Comparison of ENCODE assay signal across 17 cellular contexts in the genomic region with DNA sequence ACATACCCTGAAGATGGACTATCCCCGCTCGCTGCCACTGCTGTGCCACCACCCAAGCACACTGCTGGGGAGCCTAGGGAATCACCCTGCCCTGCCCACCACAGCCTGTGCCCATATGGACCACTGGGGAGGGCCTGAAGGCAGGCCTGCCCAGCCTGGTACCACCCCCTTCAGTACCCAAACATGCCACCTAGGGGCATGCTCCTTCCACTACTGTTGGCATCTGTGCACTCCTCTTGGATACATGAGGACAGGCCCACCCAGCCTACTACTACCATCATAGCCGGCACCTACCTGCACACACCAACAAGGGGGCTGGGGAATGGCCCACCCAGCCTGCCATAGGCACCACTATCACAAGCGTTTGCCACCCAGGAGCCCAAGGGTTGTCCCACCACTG. TPM values are rescaled to one million over a fixed set of nuclear protein-coding genes. Genes with fewer than 3 reads are reported as not detected.
DNase-seq lines count a peak whose midpoint lies in the region; ATAC-seq lines count a peak whose summit lies in the region.
"Had no signal": no experiment of that assay in that cellular context is flagged by ENCODE, and none has a peak within 500 bp of the region (broad histone marks: within the 10 kb centered on the region; RNA-seq: fewer than 3 reads in every experiment).

No MANE protein-coding gene starts in this region.

- H3K27me3 Mint-ChIP-seq in activated naive CD8-positive, alpha-beta T cell treated with anti-CD3 and anti-CD28 coated beads, Interleukin-2, amount 10 ng/mL, durations not matched to agents 7 days and 5 days = peaks cover 11% of the 10 kb centered on the region
- H3K27me3 Mint-ChIP-seq in activated naive CD8-positive, alpha-beta T cell treated with anti-CD3 and anti-CD28 coated beads for 36 hours = no peaks in the 10 kb centered on the region

- H3K9ac ChIP-seq in Karpas-422 (ENCODE audit: low read length) = no peak overlapping the region
- H3K9ac ChIP-seq: SK-N-SH had no signal

- no peak overlapping the region for H3K4me3 Mint-ChIP-seq in activated naive CD8-positive, alpha-beta T cell treated with anti-CD3 and anti-CD28 coated beads, Interleukin-2, amount 10 ng/mL, durations not matched to agents 7 days and 5 days
- H3K4me3 Mint-ChIP-seq in activated naive CD8-positive, alpha-beta T cell treated with anti-CD3 and anti-CD28 coated beads for 36 hours = no peak overlapping the region
- H3K4me3 Mint-ChIP-seq: effector memory CD8-positive, alpha-beta T cell had no signal

- no peaks in the 10 kb centered on the region for H3K9me2 ChIP-seq in Karpas-422 (replicated peaks; ENCODE audit: insufficient read depth, low read length)
- H3K9me2 ChIP-seq: SK-N-SH had no signal

- ATAC-seq in activated naive CD8-positive, alpha-beta T cell treated with anti-CD3 and anti-CD28 coated beads, Interleukin-2, amount 10 ng/mL, durations not matched to agents 7 days and 5 days (ENCODE audit: low read depth) = no peak
- ATAC-seq in HG02763 (IDR thresholded peaks at IDR 0.05; ENCODE audit: unreplicated experiment) = peak; percentile 75
- ATAC-seq: effector memory CD8-positive, alpha-beta T cell; K562; upper lobe of right lung had no signal

- DNase-seq in activated naive CD8-positive, alpha-beta T cell treated with anti-CD3 and anti-CD28 coated beads, Interleukin-2, amount 10 ng/mL, durations not matched to agents 7 days and 5 days = peak; percentile 20
- DNase-seq in activated naive CD8-positive, alpha-beta T cell treated with anti-CD3 and anti-CD28 coated beads for 36 hours = no peak
- DNase-seq in Karpas-422 = peak; percentile 53
- peak; percentile 52 for DNase-seq in stimulated activated CD8-positive, alpha-beta memory T cell treated with anti-CD3 and anti-CD28 coated beads, Interleukin-4, amount 100 ng/mL, for 24 hours (ENCODE audit: low read depth)
- DNase-seq in NCI-H510A (lab: John Stamatoyannopoulos, UW) = no peak
- no peak for DNase-seq in stimulated activated CD4-positive, alpha-beta T cell treated with anti-CD3 and anti-CD28 coated beads, Interleukin-4, amount 100 ng/mL, for 24 hours
- no peak for DNase-seq in UCSD-AML1 (lab: John Stamatoyannopoulos, UW; ENCODE audit: unreplicated experiment)
- DNase-seq: activated effector memory CD4-positive, alpha-beta T cell treated with anti-CD3 and anti-CD28 coated beads, Interleukin-2, amount 50 U/mL, for 16 hours; effector memory CD8-positive, alpha-beta T cell; GOT3; NCI-H1417 treated with DMSO at 0.1 percent for 48 hours; NCI-H226; SK-N-SH; upper lobe of right lung had no signal

- no peak overlapping the region for H3K27ac Mint-ChIP-seq in activated naive CD8-positive, alpha-beta T cell treated with anti-CD3 and anti-CD28 coated beads, Interleukin-2, amount 10 ng/mL, durations not matched to agents 7 days and 5 days
- H3K27ac Mint-ChIP-seq in activated naive CD8-positive, alpha-beta T cell treated with anti-CD3 and anti-CD28 coated beads for 36 hours = no peak overlapping the region
- H3K27ac Mint-ChIP-seq: effector memory CD8-positive, alpha-beta T cell had no signal

- no peaks in the 10 kb centered on the region; the same call in 1 of the 2 replicates for H3K9me3 ChIP-seq in Karpas-422 (ENCODE audit: low read length)
- H3K9me3 ChIP-seq: SK-N-SH, upper lobe of right lung had no signal

- H3K27ac ChIP-seq in Karpas-422 (ENCODE audit: low read length) = no peak overlapping the region
- H3K27ac ChIP-seq: breast epithelium, upper lobe of right lung had no signal

- no peak overlapping the region for H3K4me2 ChIP-seq in Karpas-422 (ENCODE audit: low read depth, low read length, poor library complexity, severe bottlenecking)
- H3K4me2 ChIP-seq: SK-N-SH had no signal

- POLR2A ChIA-PET in activated naive CD8-positive, alpha-beta T cell treated with anti-CD3 and anti-CD28 coated beads, Interleukin-2, amount 10 ng/mL, durations not matched to agents 7 days and 5 days (lab: Charles Lee) = no interaction called here

- H3K4me3 ChIP-seq in Karpas-422 (ENCODE audit: low read length) = no peak overlapping the region
- H3K4me3 ChIP-seq: breast epithelium, K562, upper lobe of right lung had no signal

- H3K27me3 ChIP-seq in Karpas-422 (ENCODE audit: low read length) = no peaks in the 10 kb centered on the region
- H3K27me3 ChIP-seq: upper lobe of right lung had no signal

- H3K36me3 Mint-ChIP-seq in activated naive CD8-positive, alpha-beta T cell treated with anti-CD3 and anti-CD28 coated beads, Interleukin-2, amount 10 ng/mL, durations not matched to agents 7 days and 5 days = no peaks in the 10 kb centered on the region
- H3K36me3 Mint-ChIP-seq in activated naive CD8-positive, alpha-beta T cell treated with anti-CD3 and anti-CD28 coated beads for 36 hours = no peaks in the 10 kb centered on the region

- H4K20me1 ChIP-seq in Karpas-422 (ENCODE audit: insufficient read depth, low read depth, low read length) = no peaks in the 10 kb centered on the region

- no peaks in the 10 kb centered on the region for H3K79me2 ChIP-seq in Karpas-422 (ENCODE audit: low read length)

- H2AFZ ChIP-seq in Karpas-422 (ENCODE audit: low read length) = no peak overlapping the region

- peaks cover 8% of the 10 kb centered on the region for H3K4me1 ChIP-seq in Karpas-422 (ENCODE audit: low read length)
- H3K4me1 ChIP-seq: breast epithelium, upper lobe of right lung had no signal

- no peaks in the 10 kb centered on the region for H3K9me3 Mint-ChIP-seq in activated naive CD8-positive, alpha-beta T cell treated with anti-CD3 and anti-CD28 coated beads, Interleukin-2, amount 10 ng/mL, durations not matched to agents 7 days and 5 days
- H3K9me3 Mint-ChIP-seq in activated naive CD8-positive, alpha-beta T cell treated with anti-CD3 and anti-CD28 coated beads for 36 hours = peaks cover 10% of the 10 kb centered on the region

- H3K4me1 Mint-ChIP-seq in activated naive CD8-positive, alpha-beta T cell treated with anti-CD3 and anti-CD28 coated beads, Interleukin-2, amount 10 ng/mL, durations not matched to agents 7 days and 5 days = no peaks in the 10 kb centered on the region
- H3K4me1 Mint-ChIP-seq in activated naive CD8-positive, alpha-beta T cell treated with anti-CD3 and anti-CD28 coated beads for 36 hours = no peaks in the 10 kb centered on the region

- no peaks in the 10 kb centered on the region for H3K36me3 ChIP-seq in Karpas-422 (ENCODE audit: insufficient read depth, low read length)
- H3K36me3 ChIP-seq: breast epithelium, upper lobe of right lung had no signal

RNA-seq across cellular contexts. Expression of a gene that starts 30.1 kb away (rescaled TPM):
- 10 to 100 TPM; 17.0 to 18.8 TPM for total RNA-seq in activated naive CD8-positive, alpha-beta T cell treated with anti-CD3 and anti-CD28 coated beads, Interleukin-2, amount 10 ng/mL, durations not matched to agents 7 days and 5 days
- total RNA-seq in activated naive CD8-positive, alpha-beta T cell treated with anti-CD3 and anti-CD28 coated beads for 36 hours = 10 to 100 TPM; 46.6 to 46.9 TPM
- 64.6 and 66.2 TPM in 2 replicates for total RNA-seq in Karpas-422 (2014; rRNA removed; shearing (Covaris generic); ENCODE audit: low replicate concordance)

Comparison
In these comparisons a context has a peak if more than half of its experiments do, and no peak if none do; other contexts are left out.
1. DNase-seq: peak in activated naive CD8-positive, alpha-beta T cell treated with anti-CD3 and anti-CD28 coated beads, Interleukin-2, amount 10 ng/mL, durations not matched to agents 7 days and 5 days (single experiment), Karpas-422 (single experiment) and stimulated activated CD8-positive, alpha-beta memory T cell treated with anti-CD3 and anti-CD28 coated beads, Interleukin-4, amount 100 ng/mL, for 24 hours (single experiment); none in activated naive CD8-positive, alpha-beta T cell treated with anti-CD3 and anti-CD28 coated beads for 36 hours (single experiment), NCI-H510A (single experiment), stimulated activated CD4-positive, alpha-beta T cell treated with anti-CD3 and anti-CD28 coated beads, Interleukin-4, amount 100 ng/mL, for 24 hours (single experiment) and UCSD-AML1 (single experiment).